In genomic region chr10:5987747-5988146, GRCh38 we compare ENCODE assay signal across 14 cellular contexts. TPM values are rescaled to one million over a fixed set of nuclear protein-coding genes. Genes with fewer than 3 reads are reported as not detected.
A peak's percentile ranks its signal among the peaks of the same experiment; 100 is the strongest.
DNase-seq lines count a peak whose midpoint lies in the region; ATAC-seq and TF ChIP-seq lines count a peak whose summit lies in the region.
"Had no signal": no experiment of that assay in that cellular context is flagged by ENCODE, and none has a peak within 500 bp of the region (broad histone marks: within the 10 kb centered on the region; RNA-seq: fewer than 3 reads in every experiment).

No MANE protein-coding gene starts in this region.

- H3K9me3 ChIP-seq in CD4-positive, CD25-positive, alpha-beta regulatory T cell (ENCODE audit: control insufficient read depth in 2 of 2, low read length in 2 of 2), result peaks cover 6 to 10% of the 10 kb centered on the region in 2 experiments
- H3K9me3 ChIP-seq: HAP-1 had no signal

- peak in 1 of 3 donors; percentile 19 for DNase-seq in CD4-positive, CD25-positive, alpha-beta regulatory T cell
- DNase-seq in NB4 (ENCODE audit: low read depth) (peak; percentile 48), naive B cell (no peak), Calu3 (no peak), GM10248 (ENCODE audit: extremely low spot score) (no peak), OCI-M2 (lab: John Stamatoyannopoulos, UW; ENCODE audit: unreplicated experiment) (no peak)
- no peak for DNase-seq in activated T-helper 2 cell treated with anti-CD3 and anti-CD28 coated beads, Interferon-gamma antibody, Interleukin-2, Interleukin-4, amounts not matched to agents 10 μg/mL and 5 μg/mL and 100 μg/mL, durations not matched to agents 14 hours and 24 hours and 36 hours (ENCODE audit: low spot score)
- DNase-seq: AML-193, DMS79, NCI-H510A had no signal

- H3K27me3 ChIP-seq in CD4-positive, CD25-positive, alpha-beta regulatory T cell (ENCODE audit: control insufficient read depth, insufficient read depth, low read length), result no peaks in the 10 kb centered on the region

- intact Hi-C loops in activated T-helper 2 cell treated with anti-CD3 and anti-CD28 coated beads, Interferon-gamma antibody, Interleukin-2, Interleukin-4, amounts not matched to agents 10 μg/mL and 5 μg/mL and 100 μg/mL, durations not matched to agents 14 hours and 24 hours and 36 hours (cut with micrococcal nuclease), result no loop called here
- intact Hi-C loops in Calu3 (cut with micrococcal nuclease; ENCODE audit: unreplicated experiment), result no loop called here

- no peak overlapping the region for H3K4me3 ChIP-seq in CD4-positive, CD25-positive, alpha-beta regulatory T cell (ENCODE audit: low read depth, low read length)
- no peak overlapping the region for H3K4me3 ChIP-seq in NB4 (ENCODE audit: low read depth, low read length)
- H3K4me3 ChIP-seq: HAP-1 had no signal

- POLR2A ChIA-PET in GM10248 (lab: Yijun Ruan, JAX), result no interaction called here

- H3K4me1 Mint-ChIP-seq in CD4-positive, CD25-positive, alpha-beta regulatory T cell, result peaks cover 0 to 14% (median 9%) of the 10 kb centered on the region in 4 donors
- peaks cover 14% of the 10 kb centered on the region for H3K4me1 Mint-ChIP-seq in activated T-helper 2 cell treated with anti-CD3 and anti-CD28 coated beads, Interferon-gamma antibody, Interleukin-2, Interleukin-4, amounts not matched to agents 10 μg/mL and 5 μg/mL and 100 μg/mL, durations not matched to agents 14 hours and 24 hours and 36 hours (ENCODE audit: low read depth)
- peaks cover 10 to 11% (median 10%) of the 10 kb centered on the region in 3 donors for H3K4me1 Mint-ChIP-seq in naive B cell
- no peaks in the 10 kb centered on the region for H3K4me1 Mint-ChIP-seq in Calu3 (ENCODE audit: low read depth, unreplicated experiment)

- H3K27me3 Mint-ChIP-seq in CD4-positive, CD25-positive, alpha-beta regulatory T cell, result peaks cover 11% of the 10 kb centered on the region
- H3K27me3 Mint-ChIP-seq in activated T-helper 2 cell treated with anti-CD3 and anti-CD28 coated beads, Interferon-gamma antibody, Interleukin-2, Interleukin-4, amounts not matched to agents 10 μg/mL and 5 μg/mL and 100 μg/mL, durations not matched to agents 14 hours and 24 hours and 36 hours (ENCODE audit: low read depth), result peaks cover 10% of the 10 kb centered on the region
- H3K27me3 Mint-ChIP-seq in naive B cell (peaks cover 0 to 17% (median 8%) of the 10 kb centered on the region in 3 donors), Calu3 (ENCODE audit: unreplicated experiment) (peaks cover 18% of the 10 kb centered on the region)

- no peak for TF ChIP-seq POLR2A in NB4 (IDR thresholded peaks at IDR 0.05; ENCODE audit: extremely low read depth, insufficient read length)

- TF ChIP-seq CTCF in NB4 (IDR thresholded peaks at IDR 0.05; ENCODE audit: low read depth, low read length) (no peak), Calu3 (IDR thresholded peaks at IDR 0.05; ENCODE audit: unreplicated experiment) (no peak), GM10248 (IDR thresholded peaks at IDR 0.05; ENCODE audit: control extremely low read depth, extremely low read depth, low read depth, missing control alignments) (no peak)

- H3K9me3 Mint-ChIP-seq in CD4-positive, CD25-positive, alpha-beta regulatory T cell, result peaks cover 0 to 14% (median 0%) of the 10 kb centered on the region in 7 donors
- peaks cover 17% of the 10 kb centered on the region for H3K9me3 Mint-ChIP-seq in activated T-helper 2 cell treated with anti-CD3 and anti-CD28 coated beads, Interferon-gamma antibody, Interleukin-2, Interleukin-4, amounts not matched to agents 10 μg/mL and 5 μg/mL and 100 μg/mL, durations not matched to agents 14 hours and 24 hours and 36 hours
- peaks cover 5 to 18% (median 13%) of the 10 kb centered on the region in 7 donors for H3K9me3 Mint-ChIP-seq in naive B cell
- H3K9me3 Mint-ChIP-seq in Calu3 (ENCODE audit: low read depth, unreplicated experiment), result peaks cover 6% of the 10 kb centered on the region

- H3K4me1 ChIP-seq in CD4-positive, CD25-positive, alpha-beta regulatory T cell (ENCODE audit: control insufficient read depth, insufficient read depth, low read length, poor library complexity, severe bottlenecking), result peaks cover 6% of the 10 kb centered on the region
- H3K4me1 ChIP-seq: HAP-1 had no signal

- H3K4me3 Mint-ChIP-seq in CD4-positive, CD25-positive, alpha-beta regulatory T cell, result peak overlapping the region in 1 of 4 donors; percentile 3
- H3K4me3 Mint-ChIP-seq in activated T-helper 2 cell treated with anti-CD3 and anti-CD28 coated beads, Interferon-gamma antibody, Interleukin-2, Interleukin-4, amounts not matched to agents 10 μg/mL and 5 μg/mL and 100 μg/mL, durations not matched to agents 14 hours and 24 hours and 36 hours (ENCODE audit: low read depth), result no peak overlapping the region
- H3K4me3 Mint-ChIP-seq in naive B cell, result no peak overlapping the region
- no peak overlapping the region for H3K4me3 Mint-ChIP-seq in Calu3 (ENCODE audit: low read depth, unreplicated experiment)
- H3K4me3 Mint-ChIP-seq: mesothelial cell of epicardium had no signal

- peaks cover 4% of the 10 kb centered on the region for H3K36me3 Mint-ChIP-seq in CD4-positive, CD25-positive, alpha-beta regulatory T cell
- peaks cover 13% of the 10 kb centered on the region for H3K36me3 Mint-ChIP-seq in activated T-helper 2 cell treated with anti-CD3 and anti-CD28 coated beads, Interferon-gamma antibody, Interleukin-2, Interleukin-4, amounts not matched to agents 10 μg/mL and 5 μg/mL and 100 μg/mL, durations not matched to agents 14 hours and 24 hours and 36 hours (ENCODE audit: low read depth)
- peaks cover 4 to 8% of the 10 kb centered on the region in 2 donors for H3K36me3 Mint-ChIP-seq in naive B cell
- no peaks in the 10 kb centered on the region for H3K36me3 Mint-ChIP-seq in Calu3 (ENCODE audit: insufficient read depth, unreplicated experiment)
- H3K36me3 Mint-ChIP-seq: mesothelial cell of epicardium had no signal

- H3K27ac Mint-ChIP-seq in CD4-positive, CD25-positive, alpha-beta regulatory T cell, result peak overlapping the region; percentile 11 to 74 (median 62)
- peak overlapping the region; percentile 54 for H3K27ac Mint-ChIP-seq in activated T-helper 2 cell treated with anti-CD3 and anti-CD28 coated beads, Interferon-gamma antibody, Interleukin-2, Interleukin-4, amounts not matched to agents 10 μg/mL and 5 μg/mL and 100 μg/mL, durations not matched to agents 14 hours and 24 hours and 36 hours
- H3K27ac Mint-ChIP-seq in naive B cell, result peak overlapping the region in 5 of 6 donors; percentile 2 to 96 (median 54)
- no peak overlapping the region for H3K27ac Mint-ChIP-seq in Calu3 (ENCODE audit: unreplicated experiment)
- H3K27ac Mint-ChIP-seq: mesothelial cell of epicardium had no signal

- no peaks in the 10 kb centered on the region for H3K36me3 ChIP-seq in CD4-positive, CD25-positive, alpha-beta regulatory T cell (ENCODE audit: control insufficient read depth, insufficient read depth, low read length)
- H3K36me3 ChIP-seq: HAP-1 had no signal

- CTCF ChIA-PET in Calu3 (lab: Charles Lee) (no interaction called here), GM10248 (lab: Yijun Ruan, JAX) (interaction anchor here (1.0 to 1.8 kb wide), 6 partner anchors 10 to 365 kb away, joined by 3 to 6 read pairs (median 4); no protein-coding TSS in a partner anchor)

- ATAC-seq in CD4-positive, CD25-positive, alpha-beta regulatory T cell (ENCODE audit: low read depth in 2 of 2), result no peak
- ATAC-seq in naive B cell (ENCODE audit: low read depth in 2 of 2) (peak; percentile 64 to 80), HG03521 (IDR thresholded peaks at IDR 0.05; ENCODE audit: unreplicated experiment) (no peak)

- no peak overlapping the region for H3K27ac ChIP-seq in CD4-positive, CD25-positive, alpha-beta regulatory T cell (ENCODE audit: insufficient read depth, low read length, poor library complexity, severe bottlenecking)

- BruUV-seq in Calu3 (replicated peaks; lab: Mats Ljungman, UMichigan), result no TSS peak

RNA-seq across cellular contexts. Expression of gene IL15RA, which starts 10.4 kb away (rescaled TPM):
- total RNA-seq in CD4-positive, CD25-positive, alpha-beta regulatory T cell, result 17.7 TPM
- 10 to 100 TPM in 1 of 4 donors, 1 to 10 TPM in 3; 9.1 to 13.4 (median 9.5) TPM for polyA plus RNA-seq in CD4-positive, CD25-positive, alpha-beta regulatory T cell
- 19.2 and 19.8 TPM in 2 replicates for total RNA-seq in activated T-helper 2 cell treated with anti-CD3 and anti-CD28 coated beads, Interferon-gamma antibody, Interleukin-2, Interleukin-4, amounts not matched to agents 10 μg/mL and 5 μg/mL and 100 μg/mL, durations not matched to agents 14 hours and 24 hours and 36 hours
- 1 to 10 TPM in 3 of 6 donors, under 1 TPM in 2, not detected in 1; 0.94 to 2.3 (median 1.9) TPM for polyA plus RNA-seq in naive B cell (ENCODE audit: low read depth in 6 of 6)
- total RNA-seq in Calu3 (2022), result 28.6 and 42.4 TPM in 2 replicates
- total RNA-seq: frontal cortex, mesothelial cell of epicardium had no signal

Comparison
In these comparisons a context has a peak if more than half of its experiments do, and no peak if none do; other contexts are left out.
1. ATAC-seq: peak in naive B cell (2 of 2); none in CD4-positive, CD25-positive, alpha-beta regulatory T cell (0 of 2) and HG03521 (single experiment).